ENCODE assay signal across 10 cellular contexts in the genomic region with DNA sequence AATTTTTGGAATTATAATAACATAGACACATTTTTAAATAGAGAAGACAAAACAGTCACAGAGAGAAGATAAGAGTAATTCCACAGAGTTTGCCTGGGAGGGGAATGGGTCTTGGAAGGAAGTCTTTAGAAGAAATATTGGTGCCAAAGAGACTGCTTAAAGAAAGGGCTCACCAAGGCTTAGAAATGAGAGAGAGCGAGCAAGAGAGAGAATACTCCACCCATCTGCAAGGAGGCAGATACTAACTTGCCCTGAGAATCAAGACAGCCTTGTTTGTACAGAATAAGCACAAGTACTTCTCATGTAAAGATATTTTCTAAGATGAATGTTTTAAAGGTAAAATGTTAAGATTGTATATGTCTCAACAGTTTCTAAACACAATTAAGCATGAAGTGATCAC.
DNase-seq lines count a peak whose midpoint lies in the region; TF ChIP-seq lines count a peak whose summit lies in the region.
"Had no signal": no experiment of that assay in that cellular context is flagged by ENCODE, and none has a peak within 500 bp of the region (broad histone marks: within the 10 kb centered on the region; RNA-seq: fewer than 3 reads in every experiment).

No MANE protein-coding gene starts in this region.

- H3K23ac ChIP-seq in mesenchymal stem cell (ENCODE audit: low read length in 2 of 2): no peak overlapping the region

- H3K4me1 ChIP-seq in breast epithelium: peaks cover 5 to 6% of the 10 kb centered on the region in 2 donors
- H3K4me1 ChIP-seq in mesenchymal stem cell (ENCODE audit: control insufficient read depth, insufficient read depth, low read depth, low read length): peaks cover 3% of the 10 kb centered on the region
- H3K4me1 ChIP-seq in tibial artery: peaks cover 0 to 51% (median 43%) of the 10 kb centered on the region in 4 donors

- peaks cover 43% of the 10 kb centered on the region for H3K4me1 Mint-ChIP-seq in activated CD4-positive, alpha-beta memory T cell treated with anti-CD3 and anti-CD28 coated beads, Interleukin-2, amount 10 ng/mL, durations not matched to agents 7 days and 5 days
- peaks cover 30% of the 10 kb centered on the region for H3K4me1 Mint-ChIP-seq in activated CD4-positive, alpha-beta memory T cell treated with anti-CD3 and anti-CD28 coated beads for 36 hours (ENCODE audit: low read depth)

- no peak overlapping the region for H2BK15ac ChIP-seq in mesenchymal stem cell (ENCODE audit: low read depth, poor library complexity, severe bottlenecking)

- no peak overlapping the region for H2AFZ ChIP-seq in mesenchymal stem cell (ENCODE audit: low read depth, low read length)

- H3K9me3 Mint-ChIP-seq in activated CD4-positive, alpha-beta memory T cell treated with anti-CD3 and anti-CD28 coated beads, Interleukin-2, amount 10 ng/mL, durations not matched to agents 7 days and 5 days: no peaks in the 10 kb centered on the region
- no peaks in the 10 kb centered on the region for H3K9me3 Mint-ChIP-seq in activated CD4-positive, alpha-beta memory T cell treated with anti-CD3 and anti-CD28 coated beads for 36 hours

- no peak for DNase-seq in activated CD4-positive, alpha-beta memory T cell treated with anti-CD3 and anti-CD28 coated beads, Interleukin-2, amount 10 ng/mL, durations not matched to agents 7 days and 5 days
- DNase-seq in activated CD4-positive, alpha-beta memory T cell treated with anti-CD3 and anti-CD28 coated beads for 36 hours: no peak
- DNase-seq in breast epithelium (ENCODE audit: low spot score in 2 of 2): no peak
- DNase-seq in mesenchymal stem cell: peak; percentile 43
- no peak for DNase-seq in tibial artery
- DNase-seq in NCI-H526 treated with DMSO at 0.1 percent for 48 hours (lab: John Stamatoyannopoulos, UW): no peak
- DNase-seq in globus pallidus (ENCODE audit: low spot score): no peak
- DNase-seq in glomerular visceral epithelial cell (ENCODE audit: extremely low spot score): no peak
- DNase-seq: body of pancreas, hippocampal formation had no signal

- no peak overlapping the region for H2BK12ac ChIP-seq in mesenchymal stem cell (ENCODE audit: low read length in 2 of 2)

- no CpG with 5 or more reads among the region's 1 CpG for WGBS in mesenchymal stem cell

- no peaks in the 10 kb centered on the region for H3K27me3 Mint-ChIP-seq in activated CD4-positive, alpha-beta memory T cell treated with anti-CD3 and anti-CD28 coated beads, Interleukin-2, amount 10 ng/mL, durations not matched to agents 7 days and 5 days
- no peaks in the 10 kb centered on the region for H3K27me3 Mint-ChIP-seq in activated CD4-positive, alpha-beta memory T cell treated with anti-CD3 and anti-CD28 coated beads for 36 hours

- H3K9me3 ChIP-seq in breast epithelium: no peaks in the 10 kb centered on the region
- no peaks in the 10 kb centered on the region for H3K9me3 ChIP-seq in mesenchymal stem cell (ENCODE audit: control insufficient read depth, low read length)
- no peaks in the 10 kb centered on the region for H3K9me3 ChIP-seq in tibial artery
- H3K9me3 ChIP-seq: body of pancreas had no signal

- no peak overlapping the region for H2AK5ac ChIP-seq in mesenchymal stem cell (ENCODE audit: low read length, severe bottlenecking)

- H3K27me3 ChIP-seq in breast epithelium (no peaks in the 10 kb centered on the region), mesenchymal stem cell (ENCODE audit: control insufficient read depth in 1 of 2, insufficient read depth in 1 of 2, low read length in 2 of 2) (no peaks in the 10 kb centered on the region), tibial artery (no peaks in the 10 kb centered on the region)
- H3K27me3 ChIP-seq: body of pancreas had no signal

- H2BK5ac ChIP-seq in mesenchymal stem cell (ENCODE audit: low read depth, low read length, poor library complexity, severe bottlenecking): peak overlapping the region; percentile 14

- no peak overlapping the region for H4K91ac ChIP-seq in mesenchymal stem cell (ENCODE audit: low read length)

- no peak overlapping the region for H3K14ac ChIP-seq in mesenchymal stem cell (ENCODE audit: low read length in 2 of 2)

- H3K4ac ChIP-seq in mesenchymal stem cell (ENCODE audit: low read depth in 1 of 2, low read length in 2 of 2): peak overlapping the region in 1 of 2 experiments; percentile 70

- TF ChIP-seq POLR2A in breast epithelium (IDR thresholded peaks at IDR 0.05): no peak

- H3K18ac ChIP-seq in mesenchymal stem cell (ENCODE audit: low read depth in 1 of 2, low read length in 2 of 2): peak overlapping the region in 1 of 2 experiments; percentile 76

- H3K9ac ChIP-seq in mesenchymal stem cell (ENCODE audit: low read length): peak overlapping the region; percentile 82

- TF ChIP-seq CTCF in breast epithelium (IDR thresholded peaks at IDR 0.05): no peak
- no peak for TF ChIP-seq CTCF in tibial artery (IDR thresholded peaks at IDR 0.05)

- H3K4me2 ChIP-seq in mesenchymal stem cell (ENCODE audit: low read length, poor library complexity, severe bottlenecking): no peak overlapping the region

- H3K36me3 ChIP-seq in breast epithelium: no peaks in the 10 kb centered on the region
- no peaks in the 10 kb centered on the region for H3K36me3 ChIP-seq in mesenchymal stem cell (ENCODE audit: control insufficient read depth in 1 of 2, insufficient read depth in 2 of 2, low read depth in 1 of 2, low read length in 2 of 2)
- no peaks in the 10 kb centered on the region for H3K36me3 ChIP-seq in tibial artery

- peak overlapping the region; percentile 1 to 57 for H3K27ac ChIP-seq in breast epithelium
- peak overlapping the region; percentile 74 for H3K27ac ChIP-seq in mesenchymal stem cell (ENCODE audit: low read length, poor library complexity, severe bottlenecking)
- peak overlapping the region; percentile 62 to 67 for H3K27ac ChIP-seq in tibial artery

- peaks cover 2% of the 10 kb centered on the region for H3K79me1 ChIP-seq in mesenchymal stem cell (replicated peaks; ENCODE audit: low read length, poor library complexity, severe bottlenecking)

- no peak overlapping the region for H3K4me3 Mint-ChIP-seq in activated CD4-positive, alpha-beta memory T cell treated with anti-CD3 and anti-CD28 coated beads, Interleukin-2, amount 10 ng/mL, durations not matched to agents 7 days and 5 days
- no peak overlapping the region for H3K4me3 Mint-ChIP-seq in activated CD4-positive, alpha-beta memory T cell treated with anti-CD3 and anti-CD28 coated beads for 36 hours

- POLR2A ChIA-PET in activated CD4-positive, alpha-beta memory T cell treated with anti-CD3 and anti-CD28 coated beads, Interleukin-2, amount 10 ng/mL, durations not matched to agents 7 days and 5 days (lab: Charles Lee): no interaction called here
- POLR2A ChIA-PET in activated CD4-positive, alpha-beta memory T cell treated with anti-CD3 and anti-CD28 coated beads for 36 hours (lab: Charles Lee): no interaction called here

- peak overlapping the region in 1 of 3 donors; percentile 11 for H3K4me3 ChIP-seq in breast epithelium
- H3K4me3 ChIP-seq in mesenchymal stem cell (ENCODE audit: insufficient read depth in 1 of 2, low read depth in 1 of 2, low read length in 2 of 2): peak overlapping the region in 1 of 2 experiments; percentile 37
- H3K4me3 ChIP-seq in tibial artery: no peak overlapping the region
- H3K4me3 ChIP-seq: body of pancreas had no signal

- CTCF ChIA-PET in activated CD4-positive, alpha-beta memory T cell treated with anti-CD3 and anti-CD28 coated beads, Interleukin-2, amount 10 ng/mL, durations not matched to agents 7 days and 5 days (lab: Charles Lee): no interaction called here
- CTCF ChIA-PET in activated CD4-positive, alpha-beta memory T cell treated with anti-CD3 and anti-CD28 coated beads for 36 hours (lab: Charles Lee): no interaction called here

- no peak overlapping the region for H4K8ac ChIP-seq in mesenchymal stem cell (ENCODE audit: low read length)

- H3K36me3 Mint-ChIP-seq in activated CD4-positive, alpha-beta memory T cell treated with anti-CD3 and anti-CD28 coated beads, Interleukin-2, amount 10 ng/mL, durations not matched to agents 7 days and 5 days (ENCODE audit: low read depth): no peaks in the 10 kb centered on the region
- H3K36me3 Mint-ChIP-seq in activated CD4-positive, alpha-beta memory T cell treated with anti-CD3 and anti-CD28 coated beads for 36 hours: no peaks in the 10 kb centered on the region

- no peak overlapping the region for H2BK120ac ChIP-seq in mesenchymal stem cell (ENCODE audit: low read depth, low read length)

- H3K27ac Mint-ChIP-seq in activated CD4-positive, alpha-beta memory T cell treated with anti-CD3 and anti-CD28 coated beads, Interleukin-2, amount 10 ng/mL, durations not matched to agents 7 days and 5 days: peak overlapping the region; percentile 9
- no peak overlapping the region for H3K27ac Mint-ChIP-seq in activated CD4-positive, alpha-beta memory T cell treated with anti-CD3 and anti-CD28 coated beads for 36 hours

- intact Hi-C loops in activated CD4-positive, alpha-beta memory T cell treated with anti-CD3 and anti-CD28 coated beads for 36 hours (cut with micrococcal nuclease): loop anchor here (2.0 to 10.0 kb wide), 6 partner anchors 113 to 665 kb away; a partner anchor contains a TSS
- intact Hi-C loops in breast epithelium (cut with DNase I; ENCODE audit: low total_unique reads) (no loop called here), tibial artery (cut with DNase I; ENCODE audit: low total_unique reads) (loop anchor here (5.0 to 10.0 kb wide), 2 partner anchors 288 to 535 kb away; a partner anchor contains a TSS)
